28 cellular contexts compared by ENCODE assay signal in genomic region chr16:572865-573650, GRCh38. TPM values are rescaled to one million over a fixed set of nuclear protein-coding genes. Genes with fewer than 3 reads are reported as not detected.
"Had no signal": no experiment of that assay in that cellular context is flagged by ENCODE, and none has a peak within 500 bp of the region (broad histone marks: within the 10 kb centered on the region; RNA-seq: fewer than 3 reads in every experiment).

No MANE protein-coding gene starts in this region.

- DNase-seq: Kasumi-1, KG1, MM.1S, MV-4-11, NCI-H1048, NCI-H1105, NCI-H1417, NCI-H1436 treated with DMSO at 0.1 percent for 48 hours, NCI-H1694 treated with DMSO at 0.1 percent for 48 hours, NCI-H2029, NCI-H2081 treated with DMSO at 0.1 percent for 48 hours, NCI-H2171, NCI-H226, NCI-H446, NCI-H510A, NCI-H524 treated with DMSO at 0.1 percent for 48 hours, NCI-H69, NCI-H774, PC-3, SHP77 treated with DMSO at 0.1 percent for 48 hours, SJCRH30 had no signal

- H3K4me3 ChIP-seq: SJCRH30 had no signal

- H3K9me3 ChIP-seq: SJCRH30 had no signal

- H3K36me3 ChIP-seq: SJCRH30 had no signal

- H3K27ac ChIP-seq: HL-60, SJCRH30 had no signal

- H3K27me3 ChIP-seq: SJCRH30 had no signal

- ATAC-seq: Panc1, PC-3, Right ventricle myocardium inferior, SK-N-SH treated with all-trans-retinoic acid at 6 μM for 48 hours had no signal

RNA-seq across cellular contexts. Expression of gene PRR35, which starts 12.9 kb away (rescaled TPM):
- total RNA-seq: M059J; OCI-LY7; PC-3; Right ventricle myocardium inferior; SJCRH30; T-helper 1 cell treated with Interleukin-12 subunit alpha and Interleukin-12 subunit beta and Interleukin-4 antibody, amounts not matched to agents 30 ng/mL and 1 ng/mL, for 36 hours had no signal
